In genomic region chr19:49411681-49412321, GRCh38 we compare ENCODE assay signal across 38 cellular contexts. TPM values are rescaled to one million over a fixed set of nuclear protein-coding genes. Genes with fewer than 3 reads are reported as not detected.
A peak's percentile ranks its signal among the peaks of the same experiment; 100 is the strongest.
DNase-seq lines count a peak whose midpoint lies in the region; ATAC-seq and TF ChIP-seq lines count a peak whose summit lies in the region.
"Had no signal": no experiment of that assay in that cellular context is flagged by ENCODE, and none has a peak within 500 bp of the region (broad histone marks: within the 10 kb centered on the region; RNA-seq: fewer than 3 reads in every experiment).

No MANE protein-coding gene starts in this region.

- ATAC-seq in activated T-helper 17 cell treated with anti-CD3 and anti-CD28 coated beads, Interleukin-2, amount 50 U/mL, for 72 hours (replicated peaks), result no peak
- ATAC-seq in HG02623 (IDR thresholded peaks at IDR 0.05; ENCODE audit: unreplicated experiment), result no peak
- ATAC-seq: K562, left cardiac atrium had no signal

- no peak overlapping the region for H3K4me3 Mint-ChIP-seq in activated CD4-positive, alpha-beta T cell treated with anti-CD3 and anti-CD28 coated beads, Interleukin-2, amount 10 ng/mL, durations not matched to agents 24 days and 14 days
- H3K4me3 Mint-ChIP-seq in CD4-positive, alpha-beta memory T cell, result peak overlapping the region in 3 of 8 donors; percentile 20 to 36 (median 21)
- H3K4me3 Mint-ChIP-seq in activated T-helper 17 cell treated with anti-CD3 and anti-CD28 coated beads, Interleukin-2, amount 50 U/mL, for 72 hours, result peak overlapping the region; percentile 6
- H3K4me3 Mint-ChIP-seq: H9, immature natural killer cell had no signal

- H3K79me2 ChIP-seq in osteoblast (ENCODE audit: insufficient read depth, low read length), result no peaks in the 10 kb centered on the region

- no peak for DNase-seq in activated CD4-positive, alpha-beta T cell treated with anti-CD3 and anti-CD28 coated beads, Interleukin-2, amount 10 ng/mL, durations not matched to agents 24 days and 14 days
- no peak for DNase-seq in activated CD4-positive, alpha-beta T cell treated with anti-CD3 and anti-CD28 coated beads for 4 hours
- no peak for DNase-seq in CD4-positive, alpha-beta memory T cell
- peak; percentile 82 for DNase-seq in osteoblast (ENCODE audit: insufficient read length, low spot score, missing footprints)
- DNase-seq in stimulated activated CD4-positive, alpha-beta T cell treated with anti-CD3 and anti-CD28 coated beads, Interleukin-2, amount 100 ng/mL, for 24 hours, result no peak
- no peak for DNase-seq in NCI-H1694 treated with DMSO at 0.1 percent for 48 hours (lab: John Stamatoyannopoulos, UW)
- DNase-seq: activated CD4-positive, alpha-beta T cell treated with anti-CD3 and anti-CD28 coated beads for 48 hours; activated CD8-positive, alpha-beta memory T cell treated with anti-CD3 and anti-CD28 coated beads, Interleukin-2, amount 50 U/mL, for 4 hours; activated naive CD4-positive, alpha-beta T cell treated with anti-CD3 and anti-CD28 coated beads, Interleukin-2, amount 50 U/mL, for 16 hours; AML-193; anterior cingulate cortex; DMS153; effector CD8-positive, alpha-beta T cell; H9; hypothalamus; immature natural killer cell; left cardiac atrium; MG63; NCI-H1105 treated with DMSO at 0.1 percent for 48 hours; NCI-H1930; NCI-H510A treated with DMSO at 0.1 percent for 48 hours; RPMI8226; small intestine; stimulated activated CD4-positive, alpha-beta T cell treated with anti-CD3 and anti-CD28 coated beads, Interleukin-1b, Interleukin-23, amount 100 ng/mL, for 48 hours; stomach; uterus had no signal

- no peak overlapping the region for H2AFZ ChIP-seq in osteoblast (ENCODE audit: low read length)

- H3K27ac ChIP-seq in CD4-positive, alpha-beta memory T cell (ENCODE audit: low read depth, low read length), result no peak overlapping the region
- H3K27ac ChIP-seq in osteoblast (ENCODE audit: low read depth, low read length), result no peak overlapping the region
- H3K27ac ChIP-seq: breast epithelium, epithelial cell of prostate, right atrium auricular region, SJSA1, stomach, uterus had no signal

- intact Hi-C loops in activated CD4-positive, alpha-beta T cell treated with anti-CD3 and anti-CD28 coated beads, Interleukin-2, amount 10 ng/mL, durations not matched to agents 24 days and 14 days (cut with micrococcal nuclease), result no loop called here
- intact Hi-C loops in CD4-positive, alpha-beta memory T cell (cut with micrococcal nuclease), result no loop called here

- no peaks in the 10 kb centered on the region for H4K20me1 ChIP-seq in osteoblast (ENCODE audit: insufficient read depth, low read length)

- H3K36me3 ChIP-seq in CD4-positive, alpha-beta memory T cell (ENCODE audit: insufficient read depth, low read length), result no peaks in the 10 kb centered on the region
- H3K36me3 ChIP-seq in osteoblast (ENCODE audit: insufficient read depth, low read length), result no peaks in the 10 kb centered on the region
- H3K36me3 ChIP-seq: breast epithelium, MG63, right atrium auricular region, SJSA1, stomach, uterus had no signal

- H3K9me3 Mint-ChIP-seq in activated CD4-positive, alpha-beta T cell treated with anti-CD3 and anti-CD28 coated beads, Interleukin-2, amount 10 ng/mL, durations not matched to agents 24 days and 14 days, result no peaks in the 10 kb centered on the region
- H3K9me3 Mint-ChIP-seq in CD4-positive, alpha-beta memory T cell, result no peaks in the 10 kb centered on the region
- H3K9me3 Mint-ChIP-seq in activated T-helper 17 cell treated with anti-CD3 and anti-CD28 coated beads, Interleukin-2, amount 50 U/mL, for 72 hours, result no peaks in the 10 kb centered on the region
- H3K9me3 Mint-ChIP-seq: H9 had no signal

- no peak for TF ChIP-seq CTCF in osteoblast (IDR thresholded peaks at IDR 0.05; ENCODE audit: extremely low read depth, low read depth, low read length)

- POLR2A ChIA-PET in CD4-positive, alpha-beta memory T cell (lab: Charles Lee; ENCODE audit: partially characterized antibody), result interaction anchor here (0.9 to 2.2 kb wide), 5 partner anchors 9 to 59 kb away, joined by 3 to 10 read pairs (median 4); partner anchors contain the start of genes GFY and PTH2

- peaks cover 6% of the 10 kb centered on the region for H3K27me3 Mint-ChIP-seq in activated CD4-positive, alpha-beta T cell treated with anti-CD3 and anti-CD28 coated beads, Interleukin-2, amount 10 ng/mL, durations not matched to agents 24 days and 14 days
- peaks cover 0 to 2% of the 10 kb centered on the region in 2 donors for H3K27me3 Mint-ChIP-seq in CD4-positive, alpha-beta memory T cell
- no peaks in the 10 kb centered on the region for H3K27me3 Mint-ChIP-seq in activated T-helper 17 cell treated with anti-CD3 and anti-CD28 coated beads, Interleukin-2, amount 50 U/mL, for 72 hours

- no peaks in the 10 kb centered on the region for H3K27me3 ChIP-seq in CD4-positive, alpha-beta memory T cell (ENCODE audit: insufficient read depth, low read length)
- H3K27me3 ChIP-seq in osteoblast (ENCODE audit: insufficient read depth, low read length), result no peaks in the 10 kb centered on the region
- H3K27me3 ChIP-seq: breast epithelium, MG63, right atrium auricular region, uterus had no signal

- H3K4me3 ChIP-seq in CD4-positive, alpha-beta memory T cell (ENCODE audit: low read length in 2 of 2), result no peak overlapping the region
- H3K4me3 ChIP-seq in osteoblast (ENCODE audit: insufficient read depth, low read length), result no peak overlapping the region
- H3K4me3 ChIP-seq: breast epithelium, K562, lung, MG63, right atrium auricular region, SJSA1, stomach, uterus had no signal

- no peak overlapping the region for H3K4me2 ChIP-seq in osteoblast (ENCODE audit: insufficient read depth, low read length)

- H3K4me1 ChIP-seq in CD4-positive, alpha-beta memory T cell (ENCODE audit: insufficient read depth, low read length), result peaks cover 55% of the 10 kb centered on the region
- H3K4me1 ChIP-seq in osteoblast (ENCODE audit: insufficient read depth, low read length), result peaks cover 12% of the 10 kb centered on the region
- H3K4me1 ChIP-seq: breast epithelium, right atrium auricular region, SJSA1, uterus had no signal

- no peaks in the 10 kb centered on the region for H3K36me3 Mint-ChIP-seq in activated CD4-positive, alpha-beta T cell treated with anti-CD3 and anti-CD28 coated beads, Interleukin-2, amount 10 ng/mL, durations not matched to agents 24 days and 14 days (ENCODE audit: low read depth)
- H3K36me3 Mint-ChIP-seq in CD4-positive, alpha-beta memory T cell, result no peaks in the 10 kb centered on the region
- no peaks in the 10 kb centered on the region for H3K36me3 Mint-ChIP-seq in activated T-helper 17 cell treated with anti-CD3 and anti-CD28 coated beads, Interleukin-2, amount 50 U/mL, for 72 hours (ENCODE audit: low read depth)

- peaks cover 48% of the 10 kb centered on the region for H3K4me1 Mint-ChIP-seq in activated CD4-positive, alpha-beta T cell treated with anti-CD3 and anti-CD28 coated beads, Interleukin-2, amount 10 ng/mL, durations not matched to agents 24 days and 14 days
- H3K4me1 Mint-ChIP-seq in CD4-positive, alpha-beta memory T cell, result peaks cover 37 to 62% (median 51%) of the 10 kb centered on the region in 4 donors
- peaks cover 33% of the 10 kb centered on the region for H3K4me1 Mint-ChIP-seq in activated T-helper 17 cell treated with anti-CD3 and anti-CD28 coated beads, Interleukin-2, amount 50 U/mL, for 72 hours

- H3K9me3 ChIP-seq in CD4-positive, alpha-beta memory T cell (ENCODE audit: control insufficient read depth in 1 of 2, low read length in 2 of 2), result no peaks in the 10 kb centered on the region
- H3K9me3 ChIP-seq in osteoblast (ENCODE audit: low read depth, low read length), result no peaks in the 10 kb centered on the region
- H3K9me3 ChIP-seq: breast epithelium, MG63, right atrium auricular region, SJSA1, stomach, uterus had no signal

- CTCF ChIA-PET in CD4-positive, alpha-beta memory T cell (lab: Charles Lee; ENCODE audit: partially characterized antibody), result interaction anchor here (1.0 to 1.8 kb wide), 5 partner anchors 9 to 65 kb away, joined by 3 to 6 read pairs (median 5); no protein-coding TSS in a partner anchor

- H3K27ac Mint-ChIP-seq in activated CD4-positive, alpha-beta T cell treated with anti-CD3 and anti-CD28 coated beads, Interleukin-2, amount 10 ng/mL, durations not matched to agents 24 days and 14 days, result peak overlapping the region; percentile 27
- peak overlapping the region; percentile 19 to 87 (median 67) for H3K27ac Mint-ChIP-seq in CD4-positive, alpha-beta memory T cell
- peak overlapping the region; percentile 81 for H3K27ac Mint-ChIP-seq in activated T-helper 17 cell treated with anti-CD3 and anti-CD28 coated beads, Interleukin-2, amount 50 U/mL, for 72 hours

RNA-seq across cellular contexts. Expression of gene PTH2, which starts 11.4 kb away (rescaled TPM):
- not detected in 2 replicates for total RNA-seq in activated CD4-positive, alpha-beta T cell treated with anti-CD3 and anti-CD28 coated beads, Interleukin-2, amount 10 ng/mL, durations not matched to agents 24 days and 14 days
- not detected for total RNA-seq in CD4-positive, alpha-beta memory T cell
- polyA plus RNA-seq in CD4-positive, alpha-beta memory T cell, result not detected
- total RNA-seq in activated T-helper 17 cell treated with anti-CD3 and anti-CD28 coated beads, Interleukin-2, amount 50 U/mL, for 72 hours, result not detected
- total RNA-seq in osteoblast, result not detected in 2 replicates
- total RNA-seq: breast epithelium; left cardiac atrium; lung; mononuclear cell; right atrium auricular region; SJSA1; stomach; T-helper 2 cell treated with Interferon-gamma antibody and Interleukin-4, amounts not matched to agents 100 ng/mL and 5 ng/mL, for 36 hours; uterus had no signal
- polyA plus RNA-seq: immature natural killer cell, K562, lung, neural cell, small intestine, stomach, thymus had no signal

RNA-seq across cellular contexts. Expression of gene GFY, which starts 13.4 kb away (rescaled TPM):
- not detected in 2 replicates for total RNA-seq in activated CD4-positive, alpha-beta T cell treated with anti-CD3 and anti-CD28 coated beads, Interleukin-2, amount 10 ng/mL, durations not matched to agents 24 days and 14 days
- total RNA-seq in CD4-positive, alpha-beta memory T cell, result not detected
- polyA plus RNA-seq in CD4-positive, alpha-beta memory T cell, result not detected
- total RNA-seq in activated T-helper 17 cell treated with anti-CD3 and anti-CD28 coated beads, Interleukin-2, amount 50 U/mL, for 72 hours, result not detected
- total RNA-seq in osteoblast, result not detected in 2 replicates
- total RNA-seq: breast epithelium; left cardiac atrium; lung; mononuclear cell; right atrium auricular region; SJSA1; stomach; T-helper 2 cell treated with Interferon-gamma antibody and Interleukin-4, amounts not matched to agents 100 ng/mL and 5 ng/mL, for 36 hours; uterus had no signal
- polyA plus RNA-seq: immature natural killer cell, lung, neural cell, small intestine, stomach had no signal

RNA-seq across cellular contexts. Expression of gene KASH5, which starts 23.8 kb away (rescaled TPM):
- total RNA-seq in activated CD4-positive, alpha-beta T cell treated with anti-CD3 and anti-CD28 coated beads, Interleukin-2, amount 10 ng/mL, durations not matched to agents 24 days and 14 days, result 0.24 TPM in 1 of 2 replicates, not detected in the other
- under 1 TPM; 0.23 to 0.69 TPM for total RNA-seq in CD4-positive, alpha-beta memory T cell
- polyA plus RNA-seq in CD4-positive, alpha-beta memory T cell, result not detected
- total RNA-seq in activated T-helper 17 cell treated with anti-CD3 and anti-CD28 coated beads, Interleukin-2, amount 50 U/mL, for 72 hours, result 1 to 10 TPM in 1 of 2 donors, not detected in 1; 1.1 TPM
- not detected in 2 replicates for total RNA-seq in osteoblast
- total RNA-seq: H9, left cardiac atrium, mononuclear cell, right atrium auricular region, SJSA1 had no signal
- polyA plus RNA-seq: immature natural killer cell, small intestine had no signal

RNA-seq across cellular contexts. Expression of gene SLC17A7, which starts 29.5 kb away (rescaled TPM):
- 0.12 and 0.54 TPM in 2 replicates for total RNA-seq in activated CD4-positive, alpha-beta T cell treated with anti-CD3 and anti-CD28 coated beads, Interleukin-2, amount 10 ng/mL, durations not matched to agents 24 days and 14 days
- under 1 TPM; 0.15 to 0.25 TPM for total RNA-seq in CD4-positive, alpha-beta memory T cell
- not detected for polyA plus RNA-seq in CD4-positive, alpha-beta memory T cell
- under 1 TPM in 1 of 2 donors, not detected in 1; 0.40 TPM for total RNA-seq in activated T-helper 17 cell treated with anti-CD3 and anti-CD28 coated beads, Interleukin-2, amount 50 U/mL, for 72 hours
- under 0.01 TPM in 2 replicates for total RNA-seq in osteoblast
- total RNA-seq: mononuclear cell, SJSA1 had no signal
- polyA plus RNA-seq: immature natural killer cell had no signal

RNA-seq across cellular contexts. Expression of gene PIH1D1, which starts 39.8 kb away (rescaled TPM):
- total RNA-seq in activated CD4-positive, alpha-beta T cell treated with anti-CD3 and anti-CD28 coated beads, Interleukin-2, amount 10 ng/mL, durations not matched to agents 24 days and 14 days, result 134 and 135 TPM in 2 replicates
- total RNA-seq in CD4-positive, alpha-beta memory T cell, result 100 to 1,000 TPM; 178 to 186 TPM
- polyA plus RNA-seq in CD4-positive, alpha-beta memory T cell, result 100 to 1,000 TPM in 1 of 2 donors, 10 to 100 TPM in 1; 87.2 to 124 TPM
- total RNA-seq in activated T-helper 17 cell treated with anti-CD3 and anti-CD28 coated beads, Interleukin-2, amount 50 U/mL, for 72 hours, result 100 to 1,000 TPM; 183 to 194 TPM
- 79.3 and 80.7 TPM in 2 replicates for total RNA-seq in osteoblast

Comparison
In these comparisons a context has a peak if more than half of its experiments do, and no peak if none do; other contexts are left out.
1. H3K27ac Mint-ChIP-seq: peak in every context shown above with its lines; median percentile 81 in activated T-helper 17 cell treated with anti-CD3 and anti-CD28 coated beads, Interleukin-2, amount 50 U/mL, for 72 hours; 67 in CD4-positive, alpha-beta memory T cell; 27 in activated CD4-positive, alpha-beta T cell treated with anti-CD3 and anti-CD28 coated beads, Interleukin-2, amount 10 ng/mL, durations not matched to agents 24 days and 14 days.